ENCODE assay signal across 15 cellular contexts in genomic region chr5:3225201-3225960, GRCh38.
DNase-seq lines count a peak whose midpoint lies in the region; TF ChIP-seq lines count a peak whose summit lies in the region.
"Had no signal": no experiment of that assay in that cellular context is flagged by ENCODE, and none has a peak within 500 bp of the region (broad histone marks: within the 10 kb centered on the region; RNA-seq: fewer than 3 reads in every experiment).

No MANE protein-coding gene starts in this region.

- no peaks in the 10 kb centered on the region for H3K36me3 ChIP-seq in right atrium auricular region
- H3K36me3 ChIP-seq in esophagus muscularis mucosa, result no peaks in the 10 kb centered on the region
- no peaks in the 10 kb centered on the region for H3K36me3 ChIP-seq in spleen
- H3K36me3 ChIP-seq: BE2C had no signal

- 85% methylated on average over 22 of the region's 22 CpGs for WGBS in esophagus muscularis mucosa
- WGBS in spleen, 5 donors, result 80 to 84% (median 84%) methylated on average over 22 of the region's 22 CpGs

- peak; percentile 42 for DNase-seq in right atrium auricular region (ENCODE audit: low spot score)
- DNase-seq in cardiac septum (ENCODE audit: low spot score), result no peak
- peak; percentile 89 for DNase-seq in esophagus muscularis mucosa (ENCODE audit: extremely low spot score)
- peak; percentile 54 for DNase-seq in spleen
- DNase-seq in D341Med (ENCODE audit: low spot score), result no peak
- DNase-seq in AML-193 (lab: John Stamatoyannopoulos, UW), result no peak
- DNase-seq in NK-92 treated with Interleukin-12 subunit alpha and Interleukin-12 subunit beta, amount 100 ng/mL, for 24 hours (lab: John Stamatoyannopoulos, UW), result no peak
- DNase-seq: ACHN; BE2C; CD4-positive, alpha-beta memory T cell; DMS79 treated with DMSO at 0.1 percent for 48 hours; GF-D8; H7; IMR-90 had no signal

- H3K4me1 ChIP-seq in right atrium auricular region (no peaks in the 10 kb centered on the region), esophagus muscularis mucosa (no peaks in the 10 kb centered on the region), spleen (no peaks in the 10 kb centered on the region)
- H3K4me1 ChIP-seq: BE2C had no signal

- H3K27ac ChIP-seq in right atrium auricular region, result no peak overlapping the region
- H3K27ac ChIP-seq in esophagus muscularis mucosa (replicated peaks in 1 of 4), result no peak overlapping the region
- no peak overlapping the region for H3K27ac ChIP-seq in spleen
- H3K27ac ChIP-seq: C4-2B had no signal

- no peak for TF ChIP-seq POLR2A in esophagus muscularis mucosa (IDR thresholded peaks at IDR 0.05; ENCODE audit: low read depth)
- TF ChIP-seq POLR2A in spleen (IDR thresholded peaks at IDR 0.05), result no peak

- intact Hi-C loops in cardiac septum (cut with DNase I), result no loop called here
- intact Hi-C loops in esophagus muscularis mucosa (cut with DNase I), result no loop called here
- intact Hi-C loops in spleen (cut with DNase I; ENCODE audit: low total_unique reads), result no loop called here

- no peak for TF ChIP-seq CTCF in right atrium auricular region (IDR thresholded peaks at IDR 0.05)
- no peak for TF ChIP-seq CTCF in esophagus muscularis mucosa (IDR thresholded peaks at IDR 0.05)
- no peak for TF ChIP-seq CTCF in spleen (IDR thresholded peaks at IDR 0.05 in 8 of 11, conservative IDR thresholded peaks at IDR 0.05 in 3 of 11)

- no peaks in the 10 kb centered on the region for H3K27me3 ChIP-seq in right atrium auricular region
- no peaks in the 10 kb centered on the region for H3K27me3 ChIP-seq in esophagus muscularis mucosa
- H3K27me3 ChIP-seq in spleen (replicated peaks in 1 of 7), result no peaks in the 10 kb centered on the region
- H3K27me3 ChIP-seq: BE2C had no signal

- no peak for TF ChIP-seq EP300 in esophagus muscularis mucosa (IDR thresholded peaks at IDR 0.05)

- H3K4me3 ChIP-seq in right atrium auricular region (no peak overlapping the region), esophagus muscularis mucosa (no peak overlapping the region), spleen (no peak overlapping the region)

- no peaks in the 10 kb centered on the region for H3K9me3 ChIP-seq in right atrium auricular region
- H3K9me3 ChIP-seq in esophagus muscularis mucosa, result no peaks in the 10 kb centered on the region
- H3K9me3 ChIP-seq in spleen, result peaks cover 0 to 10% (median 0%) of the 10 kb centered on the region in 8 donors
- H3K9me3 ChIP-seq: BE2C had no signal

Comparison
In these comparisons a context has a peak if more than half of its experiments do, and no peak if none do; other contexts are left out.
1. DNase-seq: peak in right atrium auricular region (single experiment), esophagus muscularis mucosa (single experiment) and spleen (single experiment); none in cardiac septum (single experiment), D341Med (single experiment), AML-193 (0 of 2) and NK-92 treated with Interleukin-12 subunit alpha and Interleukin-12 subunit beta, amount 100 ng/mL, for 24 hours (single experiment).